6 cellular contexts compared by ENCODE assay signal in the genomic region with DNA sequence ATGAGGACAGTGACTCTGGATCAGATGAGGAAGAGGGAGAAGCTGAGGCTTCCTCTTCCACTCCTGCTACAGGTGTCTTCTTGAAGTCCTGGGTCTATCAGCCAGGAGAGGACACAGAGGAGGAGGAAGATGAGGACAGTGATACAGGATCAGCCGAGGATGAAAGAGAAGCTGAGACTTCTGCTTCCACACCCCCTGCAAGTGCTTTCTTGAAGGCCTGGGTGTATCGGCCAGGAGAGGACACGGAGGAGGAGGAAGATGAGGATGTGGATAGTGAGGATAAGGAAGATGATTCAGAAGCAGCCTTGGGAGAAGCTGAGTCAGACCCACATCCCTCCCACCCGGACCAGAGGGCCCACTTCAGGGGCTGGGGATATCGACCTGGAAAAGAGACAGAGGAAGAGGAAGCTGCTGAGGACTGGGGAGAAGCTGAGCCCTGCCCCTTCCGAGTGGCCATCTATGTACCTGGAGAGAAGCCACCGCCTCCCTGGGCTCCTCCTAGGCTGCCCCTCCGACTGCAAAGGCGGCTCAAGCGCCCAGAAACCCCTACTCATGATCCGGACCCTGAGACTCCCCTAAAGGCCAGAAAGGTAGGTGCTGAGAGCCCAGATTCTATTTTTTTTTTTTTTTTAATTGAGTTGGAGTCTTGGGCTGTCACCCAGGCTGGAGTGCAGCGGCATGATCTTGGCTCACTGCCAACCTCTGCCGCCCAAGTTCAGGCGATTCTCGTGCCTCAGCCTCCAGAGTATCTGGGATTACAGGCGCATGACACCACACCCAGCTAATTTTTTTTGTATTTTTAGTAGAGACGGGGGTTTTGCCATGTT. TPM values are rescaled to one million over a fixed set of nuclear protein-coding genes. Genes with fewer than 3 reads are reported as not detected.
DNase-seq lines count a peak whose midpoint lies in the region; ATAC-seq and TF ChIP-seq lines count a peak whose summit lies in the region.

No MANE protein-coding gene starts in this region.

- H3K27ac ChIP-seq in VCaP (peak overlapping the region; percentile 97), aorta (ENCODE audit: low read depth in 1 of 2, low read length in 2 of 2) (peak overlapping the region in 1 of 2 donors; percentile 93)

- peak overlapping the region; percentile 24 to 99 for H3K4me3 ChIP-seq in aorta (ENCODE audit: low read length in 2 of 2)

- no peak for TF ChIP-seq CTCF in VCaP (conservative IDR thresholded peaks at IDR 0.05)

- intact Hi-C loops in aorta (cut with DNase I), result loop anchor here (5.0 to 10.0 kb wide), 2 partner anchors 90 to 93 kb away; partner anchors contain the start of gene FTL (in 2 of the 2)

- H3K9me3 Mint-ChIP-seq in immature natural killer cell, result peaks cover 0 to 2% (median 0%) of the 10 kb centered on the region in 6 donors

- H3K36me3 ChIP-seq in aorta (ENCODE audit: control insufficient read depth in 1 of 2, insufficient read depth in 2 of 2, low read length in 1 of 2), result peaks cover 0 to 4% of the 10 kb centered on the region in 2 donors

- peak overlapping the region; percentile 99 to 100 (median 99) for H3K27ac Mint-ChIP-seq in immature natural killer cell

- no peaks in the 10 kb centered on the region for H3K9me3 ChIP-seq in aorta (ENCODE audit: control insufficient read depth, low read length)

- no peaks in the 10 kb centered on the region for H3K4me1 ChIP-seq in aorta (ENCODE audit: control insufficient read depth in 1 of 2, insufficient read depth in 2 of 2, low read length in 2 of 2)

- DNase-seq in NCI-H748 (lab: John Stamatoyannopoulos, UW; ENCODE audit: unreplicated experiment) (peak; percentile 54), NCI-H748 treated with DMSO at 0.1 percent for 48 hours (lab: John Stamatoyannopoulos, UW) (no peak), immature natural killer cell (peak in 2 of 3 donors; percentile 33 to 34), aorta (peak in 1 of 2 donors; percentile 67), OCI-M2 (lab: John Stamatoyannopoulos, UW; ENCODE audit: unreplicated experiment) (no peak)

- H3K27me3 Mint-ChIP-seq in immature natural killer cell (ENCODE audit: low read depth in 3 of 3), result peaks cover 21 to 65% (median 54%) of the 10 kb centered on the region in 3 donors

- peaks cover 40 to 44% of the 10 kb centered on the region in 2 donors for H3K4me1 Mint-ChIP-seq in immature natural killer cell

- H3K4me3 Mint-ChIP-seq in immature natural killer cell, result peak overlapping the region; percentile 99 to 100 (median 99)

- peak; percentile 2 for ATAC-seq in aorta (ENCODE audit: low FRiP score)

- no peaks in the 10 kb centered on the region for H3K27me3 ChIP-seq in aorta (ENCODE audit: control insufficient read depth in 1 of 2, insufficient read depth in 2 of 2, low read length in 1 of 2)

- H3K36me3 Mint-ChIP-seq in immature natural killer cell, result peaks cover 18 to 25% (median 18%) of the 10 kb centered on the region in 3 donors

- WGBS in aorta, 2 donors, result 3 to 5% methylated on average over 17 of the region's 17 CpGs

RNA-seq across cellular contexts. Expression of gene PPP1R15A, which starts 2.3 kb away (rescaled TPM):
- polyA plus RNA-seq in immature natural killer cell (100 to 1,000 TPM in 1 of 3 donors, 10 to 100 TPM in 2; 41.7 to 149 (median 48.8) TPM), aorta (10 to 100 TPM; 64.9 to 95.4 TPM)
- 100 to 1,000 TPM in 1 of 2 donors, 10 to 100 TPM in 1; 57.2 to 182 TPM for total RNA-seq in aorta

RNA-seq across cellular contexts. Expression of gene PLEKHA4, which starts 6.1 kb away (rescaled TPM):
- 1 to 10 TPM; 3.0 to 5.9 (median 4.8) TPM for polyA plus RNA-seq in immature natural killer cell
- total RNA-seq in aorta, result 10 to 100 TPM; 94.9 to 97.2 TPM
- polyA plus RNA-seq in aorta, result 100 to 1,000 TPM; 193 to 223 TPM

RNA-seq across cellular contexts. Expression of gene TULP2, which starts 24.0 kb away (rescaled TPM):
- polyA plus RNA-seq in immature natural killer cell (not detected), aorta (not detected)
- total RNA-seq in aorta, result 1 to 10 TPM in 1 of 2 donors, under 1 TPM in 1; 0.84 to 1.3 TPM

RNA-seq across cellular contexts. Expression of gene NUCB1, which starts 25.6 kb away (rescaled TPM):
- polyA plus RNA-seq in immature natural killer cell, result 100 to 1,000 TPM in 1 of 3 donors, 10 to 100 TPM in 2; 76.7 to 219 (median 89.7) TPM
- total RNA-seq in aorta, result 100 to 1,000 TPM; 276 to 380 TPM
- 100 to 1,000 TPM in 1 of 2 donors, 10 to 100 TPM in 1; 82.9 to 375 TPM for polyA plus RNA-seq in aorta

RNA-seq across cellular contexts. Expression of gene HSD17B14, which starts 38.2 kb away (rescaled TPM):
- polyA plus RNA-seq in immature natural killer cell (not detected), aorta (10 to 100 TPM; 14.3 to 18.9 TPM)
- total RNA-seq in aorta, result 10 to 100 TPM; 13.7 to 16.1 TPM

Comparison
In these comparisons a context has a peak if more than half of its experiments do, and no peak if none do; other contexts are left out.
1. DNase-seq: peak in NCI-H748 (single experiment) and immature natural killer cell (2 of 3); none in NCI-H748 treated with DMSO at 0.1 percent for 48 hours (single experiment) and OCI-M2 (single experiment).
2. RNA of gene PLEKHA4, which starts 6.1 kb away (polyA plus RNA-seq): 193 to 223 TPM in aorta; 3.0 to 5.9 TPM in immature natural killer cell; every median in the first group is over 10 times any median in the second.